Comparison of ENCODE assay signal across 25 cellular contexts in genomic region chr11:85875505-85875904, GRCh38. TPM values are rescaled to one million over a fixed set of nuclear protein-coding genes. Genes with fewer than 3 reads are reported as not detected.
DNase-seq lines count a peak whose midpoint lies in the region; FAIRE-seq and TF ChIP-seq lines count a peak whose summit lies in the region.
"Had no signal": no experiment of that assay in that cellular context is flagged by ENCODE, and none has a peak within 500 bp of the region (broad histone marks: within the 10 kb centered on the region; RNA-seq: fewer than 3 reads in every experiment).

No MANE protein-coding gene starts in this region.

- TF ChIP-seq CTCF in bronchial epithelial cell (IDR thresholded peaks at IDR 0.05; ENCODE audit: insufficient read depth, low read length, severe bottlenecking): no peak

- no peak overlapping the region for H2BK120ac ChIP-seq in mesenchymal stem cell (ENCODE audit: low read depth, low read length)

- H2BK5ac ChIP-seq in mesenchymal stem cell (ENCODE audit: low read depth, low read length, poor library complexity, severe bottlenecking): no peak overlapping the region

- no peak overlapping the region for H3K9ac ChIP-seq in mesenchymal stem cell (ENCODE audit: low read length)

- H2AFZ ChIP-seq in mesenchymal stem cell (ENCODE audit: low read depth, low read length): no peak overlapping the region

- no peak overlapping the region for H2AK5ac ChIP-seq in mesenchymal stem cell (ENCODE audit: low read length, severe bottlenecking)

- no peak overlapping the region for H3K4ac ChIP-seq in mesenchymal stem cell (ENCODE audit: low read depth in 1 of 2, low read length in 2 of 2)

- H3K36me3 ChIP-seq in bronchial epithelial cell (ENCODE audit: control insufficient read depth, insufficient read depth, low read length): no peaks in the 10 kb centered on the region
- H3K36me3 ChIP-seq in mesenchymal stem cell (ENCODE audit: control insufficient read depth in 1 of 2, insufficient read depth in 2 of 2, low read depth in 1 of 2, low read length in 2 of 2): no peaks in the 10 kb centered on the region
- H3K36me3 ChIP-seq: cardiac muscle cell, ovary had no signal

- H3K27ac ChIP-seq in mesenchymal stem cell (ENCODE audit: low read length, poor library complexity, severe bottlenecking): no peak overlapping the region
- H3K27ac ChIP-seq: 22Rv1, cardiac muscle cell, ovary had no signal

- peak; percentile 14 for DNase-seq in SIG-M5 treated with dmso at 0.1 percent for 504 hours (lab: John Stamatoyannopoulos, UW; ENCODE audit: unreplicated experiment)
- no peak for DNase-seq in SIG-M5 (lab: John Stamatoyannopoulos, UW)
- no peak for DNase-seq in HTR-8/SVneo (ENCODE audit: insufficient read length, low spot score)
- DNase-seq in bronchial epithelial cell (ENCODE audit: low read depth): peak; percentile 91
- peak; percentile 69 for DNase-seq in mesenchymal stem cell
- no peak for DNase-seq in stimulated activated CD4-positive, alpha-beta T cell treated with anti-CD3 and anti-CD28 coated beads, Interleukin-2, amount 100 ng/mL, for 48 hours
- DNase-seq in NCI-H345 (lab: John Stamatoyannopoulos, UW): no peak
- no peak for DNase-seq in NCI-H524 (lab: John Stamatoyannopoulos, UW)
- DNase-seq: activated CD4-positive, alpha-beta T cell treated with anti-CD3 and anti-CD28 coated beads for 36 hours; activated CD8-positive, alpha-beta memory T cell treated with anti-CD3 and anti-CD28 coated beads, Interleukin-2, amount 50 U/mL, for 48 hours; CD4-positive, alpha-beta memory T cell; effector CD8-positive, alpha-beta T cell; NCI-H146; NCI-H2227 treated with DMSO at 0.1 percent for 48 hours; ovary; SHP77 treated with DMSO at 0.1 percent for 48 hours; stimulated activated naive CD4-positive, alpha-beta T cell treated with Interleukin-2 at 50 U/mL for 16 hours had no signal

- FAIRE-seq in HTR-8/SVneo (lab: Jason Lieb, UNC) (peak; percentile 44), bronchial epithelial cell (lab: Jason Lieb, UNC) (no peak)
- FAIRE-seq: frontal cortex, H1 had no signal

- H4K91ac ChIP-seq in mesenchymal stem cell (ENCODE audit: low read length): no peak overlapping the region

- no peak overlapping the region for H4K8ac ChIP-seq in mesenchymal stem cell (ENCODE audit: low read length)

- H2BK15ac ChIP-seq in mesenchymal stem cell (ENCODE audit: low read depth, poor library complexity, severe bottlenecking): no peak overlapping the region

- no peaks in the 10 kb centered on the region for H3K79me1 ChIP-seq in mesenchymal stem cell (replicated peaks; ENCODE audit: low read length, poor library complexity, severe bottlenecking)

- H3K9me3 ChIP-seq in mesenchymal stem cell (ENCODE audit: control insufficient read depth, low read length): no peaks in the 10 kb centered on the region
- H3K9me3 ChIP-seq: ovary had no signal

- WGBS in mesenchymal stem cell: 55% methylated on average over 1 of the region's 1 CpG

- no peak overlapping the region for H2BK12ac ChIP-seq in mesenchymal stem cell (ENCODE audit: low read length in 2 of 2)

- H3K4me1 ChIP-seq in mesenchymal stem cell (ENCODE audit: control insufficient read depth, insufficient read depth, low read depth, low read length): peaks cover 2% of the 10 kb centered on the region

- no peak overlapping the region for H3K14ac ChIP-seq in mesenchymal stem cell (ENCODE audit: low read length in 2 of 2)

- no peaks in the 10 kb centered on the region for H3K27me3 ChIP-seq in bronchial epithelial cell (ENCODE audit: control insufficient read depth, insufficient read depth, low read length)
- no peaks in the 10 kb centered on the region for H3K27me3 ChIP-seq in mesenchymal stem cell (ENCODE audit: control insufficient read depth in 1 of 2, insufficient read depth in 1 of 2, low read length in 2 of 2)
- H3K27me3 ChIP-seq: ovary had no signal

- H3K23ac ChIP-seq in mesenchymal stem cell (ENCODE audit: low read length in 2 of 2): no peak overlapping the region

- no peak overlapping the region for H3K4me3 ChIP-seq in bronchial epithelial cell (ENCODE audit: low read depth, low read length)
- no peak overlapping the region for H3K4me3 ChIP-seq in mesenchymal stem cell (ENCODE audit: insufficient read depth in 1 of 2, low read depth in 1 of 2, low read length in 2 of 2)
- H3K4me3 ChIP-seq: cardiac muscle cell, ovary had no signal

- H3K4me2 ChIP-seq in mesenchymal stem cell (ENCODE audit: low read length, poor library complexity, severe bottlenecking): no peak overlapping the region

- no peak overlapping the region for H3K18ac ChIP-seq in mesenchymal stem cell (ENCODE audit: low read depth in 1 of 2, low read length in 2 of 2)

RNA-seq across cellular contexts. Expression of gene CCDC83, which starts 20.3 kb away (rescaled TPM):
- not detected in 2 replicates for total RNA-seq in bronchial epithelial cell
- not detected for polyA plus RNA-seq in mesenchymal stem cell (2013, experiment 1 of 2)
- not detected for polyA plus RNA-seq in mesenchymal stem cell (2013, experiment 2 of 2)
- total RNA-seq: activated CD4-positive, alpha-beta T cell treated with anti-CD3 and anti-CD28 coated beads for 36 hours; cardiac muscle cell; CD4-positive, alpha-beta memory T cell; Daoy; frontal cortex; H1; left lobe of liver; ovary; T-helper 2 cell treated with Interferon-gamma antibody and Interleukin-4, amounts not matched to agents 100 ng/mL and 5 ng/mL, for 36 hours; urinary bladder had no signal
- polyA plus RNA-seq: cardiac muscle cell; CD4-positive, alpha-beta memory T cell; H1; ovary; urinary bladder had no signal

Comparison
In these comparisons a context has a peak if more than half of its experiments do, and no peak if none do; other contexts are left out.
1. DNase-seq: peak in SIG-M5 treated with dmso at 0.1 percent for 504 hours (single experiment), bronchial epithelial cell (single experiment) and mesenchymal stem cell (single experiment); none in SIG-M5 (single experiment), HTR-8/SVneo (single experiment), stimulated activated CD4-positive, alpha-beta T cell treated with anti-CD3 and anti-CD28 coated beads, Interleukin-2, amount 100 ng/mL, for 48 hours (0 of 2), NCI-H345 (single experiment) and NCI-H524 (0 of 2).